Comparison of ENCODE assay signal across 32 cellular contexts in the genomic region with DNA sequence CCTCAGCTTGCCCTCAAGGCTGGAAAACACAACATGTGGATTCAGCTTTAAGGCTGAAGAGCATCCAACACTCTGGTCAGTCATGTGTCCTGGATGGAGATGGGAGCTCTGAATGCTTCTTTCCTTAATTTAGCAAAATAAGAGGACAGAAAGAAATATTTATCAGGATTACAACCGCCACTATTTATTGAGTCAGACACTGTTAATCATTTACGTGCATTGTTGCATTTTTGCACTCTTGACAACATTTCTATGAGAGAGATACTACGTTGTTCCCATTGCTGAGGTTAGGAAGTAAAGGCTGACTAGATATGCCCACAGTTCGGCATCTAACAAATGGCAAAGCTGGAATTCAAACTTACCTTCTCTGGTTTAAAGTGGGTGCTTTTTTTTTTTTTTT.
"Had no signal": no experiment of that assay in that cellular context is flagged by ENCODE, and none has a peak within 500 bp of the region (broad histone marks: within the 10 kb centered on the region; RNA-seq: fewer than 3 reads in every experiment).

No MANE protein-coding gene starts in this region.

- H3K4me3 Mint-ChIP-seq: activated CD4-positive, alpha-beta memory T cell treated with anti-CD3 and anti-CD28 coated beads for 36 hours; activated CD4-positive, alpha-beta T cell treated with anti-CD3 and anti-CD28 coated beads for 36 hours; activated CD4-positive, alpha-beta T cell treated with anti-CD3 and anti-CD28 coated beads, Interleukin-2, amount 10 ng/mL, durations not matched to agents 24 days and 14 days; activated CD8-positive, alpha-beta memory T cell treated with anti-CD3 and anti-CD28 coated beads, Interleukin-2, amount 10 ng/mL, durations not matched to agents 7 days and 5 days; activated naive CD8-positive, alpha-beta T cell; activated T-helper 1 cell treated with anti-CD3 and anti-CD28 coated beads, Interleukin-12 subunit alpha, Interleukin-12 subunit beta, Interleukin-2, Interleukin-4 antibody, amounts not matched to agents 30 ng/mL and 10 ng/mL and 1 ng/mL, durations not matched to agents 14 hours and 24 hours and 36 hours; central memory CD8-positive, alpha-beta T cell; dendritic cell treated with granulocyte-macrophage colony-stimulating factor and Interleukin-4, amounts not matched to agents 40 ng/mL and 50 ng/mL, for 4 days; endodermal cell had no signal

- DNase-seq: activated CD4-positive, alpha-beta memory T cell treated with anti-CD3 and anti-CD28 coated beads for 36 hours; activated CD4-positive, alpha-beta T cell treated with anti-CD3 and anti-CD28 coated beads for 36 hours; activated CD4-positive, alpha-beta T cell treated with anti-CD3 and anti-CD28 coated beads, Interleukin-2, amount 10 ng/mL, durations not matched to agents 24 days and 14 days; activated CD4-positive, CD25-positive, alpha-beta regulatory T cell; activated CD4-positive, CD25-positive, alpha-beta regulatory T cell treated with anti-CD3 and anti-CD28 coated beads, Interleukin-2, amount 50 U/mL, for 72 hours; activated CD8-positive, alpha-beta memory T cell treated with anti-CD3 and anti-CD28 coated beads, Interleukin-2, amount 10 ng/mL, durations not matched to agents 7 days and 5 days; activated CD8-positive, alpha-beta memory T cell treated with anti-CD3 and anti-CD28 coated beads, Interleukin-2, amount 50 U/mL, for 4 hours; activated CD8-positive, alpha-beta T cell treated with anti-CD3 and anti-CD28 coated beads, Interleukin-2, amount 10 ng/mL, durations not matched to agents 7 days and 5 days; activated effector memory CD4-positive, alpha-beta T cell treated with anti-CD3 and anti-CD28 coated beads, Interleukin-2, amount 50 U/mL, for 16 hours; activated naive CD4-positive, alpha-beta T cell; activated naive CD4-positive, alpha-beta T cell treated with anti-CD3 and anti-CD28 coated beads, Interleukin-2, amount 50 U/mL, for 16 hours; activated T-cell treated with anti-CD3 and anti-CD28 coated beads, Interleukin-2, amount 50 U/mL, for 1 hour; activated T-cell treated with anti-CD3 and anti-CD28 coated beads, Interleukin-2, amount 50 U/mL, for 48 hours; amniotic stem cell; anterior cingulate cortex; brain microvascular endothelial cell; dorsolateral prefrontal cortex; effector memory CD4-positive, alpha-beta T cell; endodermal cell; foreskin fibroblast; head of caudate nucleus; T-helper 2 cell had no signal

- H3K36me3 Mint-ChIP-seq: activated CD8-positive, alpha-beta memory T cell treated with anti-CD3 and anti-CD28 coated beads, Interleukin-2, amount 10 ng/mL, durations not matched to agents 7 days and 5 days; activated naive CD8-positive, alpha-beta T cell had no signal

- H3K4me1 Mint-ChIP-seq: activated CD4-positive, alpha-beta T cell treated with anti-CD3 and anti-CD28 coated beads for 36 hours; activated CD4-positive, alpha-beta T cell treated with anti-CD3 and anti-CD28 coated beads, Interleukin-2, amount 10 ng/mL, durations not matched to agents 24 days and 14 days; activated CD8-positive, alpha-beta memory T cell treated with anti-CD3 and anti-CD28 coated beads, Interleukin-2, amount 10 ng/mL, durations not matched to agents 7 days and 5 days; central memory CD8-positive, alpha-beta T cell had no signal

- H3K27me3 Mint-ChIP-seq: activated CD4-positive, alpha-beta T cell treated with anti-CD3 and anti-CD28 coated beads for 36 hours; activated CD4-positive, alpha-beta T cell treated with anti-CD3 and anti-CD28 coated beads, Interleukin-2, amount 10 ng/mL, durations not matched to agents 24 days and 14 days; activated CD8-positive, alpha-beta memory T cell treated with anti-CD3 and anti-CD28 coated beads, Interleukin-2, amount 10 ng/mL, durations not matched to agents 7 days and 5 days; activated naive CD8-positive, alpha-beta T cell had no signal

- H3K27ac Mint-ChIP-seq: activated CD4-positive, alpha-beta memory T cell treated with anti-CD3 and anti-CD28 coated beads for 36 hours; activated CD4-positive, alpha-beta T cell treated with anti-CD3 and anti-CD28 coated beads for 36 hours; activated CD4-positive, alpha-beta T cell treated with anti-CD3 and anti-CD28 coated beads, Interleukin-2, amount 10 ng/mL, durations not matched to agents 24 days and 14 days; activated CD8-positive, alpha-beta memory T cell treated with anti-CD3 and anti-CD28 coated beads, Interleukin-2, amount 10 ng/mL, durations not matched to agents 7 days and 5 days; activated CD8-positive, alpha-beta T cell treated with anti-CD3 and anti-CD28 coated beads, Interleukin-2, amount 10 ng/mL, durations not matched to agents 7 days and 5 days; activated naive CD8-positive, alpha-beta T cell; activated T-helper 1 cell treated with anti-CD3 and anti-CD28 coated beads, Interleukin-12 subunit alpha, Interleukin-12 subunit beta, Interleukin-2, Interleukin-4 antibody, amounts not matched to agents 30 ng/mL and 10 ng/mL and 1 ng/mL, durations not matched to agents 14 hours and 24 hours and 36 hours; activated T-helper 2 cell treated with anti-CD3 and anti-CD28 coated beads, Interferon-gamma antibody, Interleukin-2, Interleukin-4, amounts not matched to agents 10 μg/mL and 5 μg/mL and 100 μg/mL, durations not matched to agents 14 hours and 24 hours and 36 hours; dendritic cell treated with granulocyte-macrophage colony-stimulating factor and Interleukin-4, amounts not matched to agents 40 ng/mL and 50 ng/mL, for 4 days; endodermal cell had no signal

- H3K27ac ChIP-seq: brain microvascular endothelial cell, coronary artery, dorsolateral prefrontal cortex had no signal

- H3K9me3 Mint-ChIP-seq: activated CD4-positive, alpha-beta T cell treated with anti-CD3 and anti-CD28 coated beads, Interleukin-2, amount 10 ng/mL, durations not matched to agents 24 days and 14 days; central memory CD8-positive, alpha-beta T cell; dendritic cell treated with granulocyte-macrophage colony-stimulating factor and Interleukin-4, amounts not matched to agents 40 ng/mL and 50 ng/mL, for 4 days had no signal

- H3K27me3 ChIP-seq: brain microvascular endothelial cell, dorsolateral prefrontal cortex had no signal

- H3K4me3 ChIP-seq: coronary artery, dorsolateral prefrontal cortex had no signal

- H3K36me3 ChIP-seq: brain microvascular endothelial cell had no signal

- ATAC-seq: activated CD4-positive, alpha-beta T cell treated with anti-CD3 and anti-CD28 coated beads for 36 hours; activated CD8-positive, alpha-beta memory T cell treated with anti-CD3 and anti-CD28 coated beads, Interleukin-2, amount 10 ng/mL, durations not matched to agents 7 days and 5 days; activated CD8-positive, alpha-beta T cell treated with anti-CD3 and anti-CD28 coated beads, Interleukin-2, amount 10 ng/mL, durations not matched to agents 7 days and 5 days; esophagus mucosa had no signal

- FAIRE-seq: astrocyte, bronchial epithelial cell, frontal cortex had no signal
